ENCODE assay signal across 8 cellular contexts in the genomic region with DNA sequence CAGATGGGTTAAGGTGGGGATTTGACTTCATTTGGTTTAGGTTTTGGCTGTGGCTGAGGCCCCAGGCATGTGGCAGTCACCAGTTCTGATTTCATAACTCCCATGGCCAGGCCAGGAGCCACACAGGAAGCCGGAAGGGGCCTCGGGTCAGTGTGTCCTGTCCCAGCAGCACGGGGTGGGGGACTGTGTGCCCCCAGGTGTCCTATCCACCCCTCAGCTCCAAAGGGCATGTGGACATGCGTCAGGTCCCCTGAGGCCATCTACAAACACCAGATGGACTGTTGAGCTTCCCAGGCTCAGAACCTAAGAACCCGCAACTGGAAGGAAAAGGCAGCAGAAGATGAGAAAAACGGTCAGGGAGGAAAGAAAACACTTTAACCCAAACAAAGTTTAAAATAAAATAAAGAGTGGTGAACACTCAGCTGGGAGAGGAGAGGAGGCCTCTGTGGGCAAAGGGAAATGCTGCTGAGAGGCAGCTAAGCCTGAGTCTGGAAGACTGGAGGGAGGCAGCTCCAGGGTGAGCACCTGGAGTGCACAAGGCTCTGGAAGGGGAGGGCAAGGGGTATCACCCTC.
DNase-seq lines count a peak whose midpoint lies in the region; ATAC-seq and TF ChIP-seq lines count a peak whose summit lies in the region.

No MANE protein-coding gene starts in this region.

- ATAC-seq in HG02759 (IDR thresholded peaks at IDR 0.05; ENCODE audit: unreplicated experiment) (no peak), left colon (no peak)

- H3K36me3 Mint-ChIP-seq in HFFc6 (ENCODE audit: low read depth) = peaks cover 8% of the 10 kb centered on the region; the same call in 1 of the 2 replicates
- peaks cover 29% of the 10 kb centered on the region for H3K36me3 Mint-ChIP-seq in activated T-helper 1 cell treated with anti-CD3 and anti-CD28 coated beads, Interleukin-12 subunit alpha, Interleukin-12 subunit beta, Interleukin-2, Interleukin-4 antibody, amounts not matched to agents 30 ng/mL and 10 ng/mL and 1 ng/mL, durations not matched to agents 14 hours and 24 hours and 36 hours (ENCODE audit: low read depth)

- H3K9me3 Mint-ChIP-seq in HFFc6 = no peaks in the 10 kb centered on the region
- peaks cover 9% of the 10 kb centered on the region for H3K9me3 Mint-ChIP-seq in activated T-helper 1 cell treated with anti-CD3 and anti-CD28 coated beads, Interleukin-12 subunit alpha, Interleukin-12 subunit beta, Interleukin-2, Interleukin-4 antibody, amounts not matched to agents 30 ng/mL and 10 ng/mL and 1 ng/mL, durations not matched to agents 14 hours and 24 hours and 36 hours

- no peak for TF ChIP-seq CTCF in HFFc6 (IDR thresholded peaks at IDR 0.05)
- no peak for TF ChIP-seq CTCF in left ventricle myocardium inferior (IDR thresholded peaks at IDR 0.05; ENCODE audit: borderline replicate concordance)
- no peak for TF ChIP-seq CTCF in GM10266 (IDR thresholded peaks at IDR 0.05; ENCODE audit: control insufficient read depth, insufficient read depth, low read depth, missing control alignments)

- H3K27me3 ChIP-seq in left ventricle myocardium inferior (ENCODE audit: low read depth) = no peaks in the 10 kb centered on the region

- intact Hi-C loops in activated T-helper 1 cell treated with anti-CD3 and anti-CD28 coated beads, Interleukin-12 subunit alpha, Interleukin-12 subunit beta, Interleukin-2, Interleukin-4 antibody, amounts not matched to agents 30 ng/mL and 10 ng/mL and 1 ng/mL, durations not matched to agents 14 hours and 24 hours and 36 hours (cut with micrococcal nuclease) = loop anchor here (1.0 to 2.0 kb wide), 7 partner anchors 30 to 260 kb away; a partner anchor contains a TSS
- intact Hi-C loops in left ventricle myocardium inferior (cut with micrococcal nuclease) = no loop called here
- intact Hi-C loops in left colon (cut with DNase I, micrococcal nuclease) = no loop called here

- H3K27ac Mint-ChIP-seq in HFFc6 = peak overlapping the region; percentile 83
- peak overlapping the region; percentile 94 for H3K27ac Mint-ChIP-seq in activated T-helper 1 cell treated with anti-CD3 and anti-CD28 coated beads, Interleukin-12 subunit alpha, Interleukin-12 subunit beta, Interleukin-2, Interleukin-4 antibody, amounts not matched to agents 30 ng/mL and 10 ng/mL and 1 ng/mL, durations not matched to agents 14 hours and 24 hours and 36 hours

- H3K27ac ChIP-seq in left ventricle myocardium inferior (replicated peaks) = peak overlapping the region; percentile 83

- no peaks in the 10 kb centered on the region for H3K9me3 ChIP-seq in left ventricle myocardium inferior (replicated peaks)

- DNase-seq in HFFc6 (no peak), left ventricle myocardium inferior (peak; percentile 58), smooth muscle cell of the brain vasculature (ENCODE audit: low read depth, low spot score) (peak; percentile 87), GM10266 (ENCODE audit: extremely low spot score) (no peak), NCI-H1694 treated with DMSO at 0.1 percent for 48 hours (lab: John Stamatoyannopoulos, UW) (no peak), left colon (no peak)
- no peak for DNase-seq in activated T-helper 1 cell treated with anti-CD3 and anti-CD28 coated beads, Interleukin-12 subunit alpha, Interleukin-12 subunit beta, Interleukin-2, Interleukin-4 antibody, amounts not matched to agents 30 ng/mL and 10 ng/mL and 1 ng/mL, durations not matched to agents 14 hours and 24 hours and 36 hours (ENCODE audit: low spot score)

- H3K4me1 Mint-ChIP-seq in HFFc6 (ENCODE audit: low read depth) = peaks cover 36% of the 10 kb centered on the region
- H3K4me1 Mint-ChIP-seq in activated T-helper 1 cell treated with anti-CD3 and anti-CD28 coated beads, Interleukin-12 subunit alpha, Interleukin-12 subunit beta, Interleukin-2, Interleukin-4 antibody, amounts not matched to agents 30 ng/mL and 10 ng/mL and 1 ng/mL, durations not matched to agents 14 hours and 24 hours and 36 hours (ENCODE audit: low read depth) = peaks cover 76% of the 10 kb centered on the region

- no peak overlapping the region for H3K4me3 ChIP-seq in left ventricle myocardium inferior

- peak overlapping the region; percentile 64 for H3K4me3 Mint-ChIP-seq in HFFc6
- peak overlapping the region; percentile 65 for H3K4me3 Mint-ChIP-seq in activated T-helper 1 cell treated with anti-CD3 and anti-CD28 coated beads, Interleukin-12 subunit alpha, Interleukin-12 subunit beta, Interleukin-2, Interleukin-4 antibody, amounts not matched to agents 30 ng/mL and 10 ng/mL and 1 ng/mL, durations not matched to agents 14 hours and 24 hours and 36 hours

- peaks cover 9% of the 10 kb centered on the region for H3K27me3 Mint-ChIP-seq in HFFc6 (ENCODE audit: insufficient read depth)
- peaks cover 8% of the 10 kb centered on the region for H3K27me3 Mint-ChIP-seq in activated T-helper 1 cell treated with anti-CD3 and anti-CD28 coated beads, Interleukin-12 subunit alpha, Interleukin-12 subunit beta, Interleukin-2, Interleukin-4 antibody, amounts not matched to agents 30 ng/mL and 10 ng/mL and 1 ng/mL, durations not matched to agents 14 hours and 24 hours and 36 hours (ENCODE audit: insufficient read depth)

- H3K36me3 ChIP-seq in left ventricle myocardium inferior = no peaks in the 10 kb centered on the region

- H3K4me1 ChIP-seq in left ventricle myocardium inferior = peaks cover 45% of the 10 kb centered on the region

Comparison
In these comparisons a context has a peak if more than half of its experiments do, and no peak if none do; other contexts are left out.
1. DNase-seq: peak in left ventricle myocardium inferior (single experiment) and smooth muscle cell of the brain vasculature (single experiment); none in HFFc6 (single experiment), activated T-helper 1 cell treated with anti-CD3 and anti-CD28 coated beads, Interleukin-12 subunit alpha, Interleukin-12 subunit beta, Interleukin-2, Interleukin-4 antibody, amounts not matched to agents 30 ng/mL and 10 ng/mL and 1 ng/mL, durations not matched to agents 14 hours and 24 hours and 36 hours (single experiment), GM10266 (single experiment), NCI-H1694 treated with DMSO at 0.1 percent for 48 hours (single experiment) and left colon (0 of 2).